In genomic region chr3:169661567-169662214, GRCh38 we compare ENCODE assay signal across 8 cellular contexts. TPM values are rescaled to one million over a fixed set of nuclear protein-coding genes. Genes with fewer than 3 reads are reported as not detected.
DNase-seq lines count a peak whose midpoint lies in the region; ATAC-seq and TF ChIP-seq lines count a peak whose summit lies in the region.

No MANE protein-coding gene starts in this region.

- no peaks in the 10 kb centered on the region for H3K36me3 ChIP-seq in body of pancreas (replicated peaks in 1 of 2; ENCODE audit: insufficient read depth in 1 of 2, low read depth in 2 of 2)

- H3K27me3 ChIP-seq in body of pancreas = no peaks in the 10 kb centered on the region

- DNase-seq in NCI-H82 (lab: John Stamatoyannopoulos, UW) (peak; percentile 91), NCI-H82 treated with DMSO at 0.1 percent for 48 hours (lab: John Stamatoyannopoulos, UW; ENCODE audit: unreplicated experiment) (no peak), NCI-H2227 (lab: John Stamatoyannopoulos, UW; ENCODE audit: unreplicated experiment) (peak; percentile 32), body of pancreas (peak; percentile 34 to 60 (median 50)), iPS-NIHi7 (ENCODE audit: extremely low spot score) (peak; percentile 39)
- DNase-seq in stimulated activated CD8-positive, alpha-beta memory T cell treated with anti-CD3 and anti-CD28 coated beads, Interleukin-4, amount 100 ng/mL, for 48 hours = peak; percentile 38
- DNase-seq in stimulated activated CD4-positive, alpha-beta T cell treated with anti-CD3 and anti-CD28 coated beads, Interleukin-1b, Interleukin-23, amount 100 ng/mL, for 48 hours = no peak

- H3K9me3 ChIP-seq in body of pancreas = no peaks in the 10 kb centered on the region

- intact Hi-C loops in body of pancreas (cut with DNase I) = no loop called here

- WGBS in body of pancreas, 2 donors = 1% methylated on average over 31 to 43 of the region's 44 CpGs

- TF ChIP-seq POLR2A in body of pancreas (IDR thresholded peaks at IDR 0.05) = peak in 2 of 3 donors; percentile 18 to 46

- peak overlapping the region; percentile 57 to 58 for H3K4me3 ChIP-seq in body of pancreas

- ATAC-seq in HG02588 (IDR thresholded peaks at IDR 0.05; ENCODE audit: unreplicated experiment) (peak; percentile 13), body of pancreas (peak; percentile 2)

- H3K4me1 ChIP-seq in body of pancreas = peaks cover 51% of the 10 kb centered on the region

- no peak for TF ChIP-seq CTCF in body of pancreas (IDR thresholded peaks at IDR 0.05)

- peak overlapping the region; percentile 90 to 96 (median 92) for H3K27ac ChIP-seq in body of pancreas

RNA-seq across cellular contexts. Expression of gene MECOM, which starts 1.8 kb away (rescaled TPM):
- total RNA-seq in body of pancreas = 10 to 100 TPM; 47.5 to 58.1 TPM

Comparison
In these comparisons a context has a peak if more than half of its experiments do, and no peak if none do; other contexts are left out.
1. DNase-seq: peak in NCI-H82 (single experiment), NCI-H2227 (single experiment), body of pancreas (4 of 4), iPS-NIHi7 (single experiment) and stimulated activated CD8-positive, alpha-beta memory T cell treated with anti-CD3 and anti-CD28 coated beads, Interleukin-4, amount 100 ng/mL, for 48 hours (single experiment); none in NCI-H82 treated with DMSO at 0.1 percent for 48 hours (single experiment) and stimulated activated CD4-positive, alpha-beta T cell treated with anti-CD3 and anti-CD28 coated beads, Interleukin-1b, Interleukin-23, amount 100 ng/mL, for 48 hours (single experiment).